In the genomic region with DNA sequence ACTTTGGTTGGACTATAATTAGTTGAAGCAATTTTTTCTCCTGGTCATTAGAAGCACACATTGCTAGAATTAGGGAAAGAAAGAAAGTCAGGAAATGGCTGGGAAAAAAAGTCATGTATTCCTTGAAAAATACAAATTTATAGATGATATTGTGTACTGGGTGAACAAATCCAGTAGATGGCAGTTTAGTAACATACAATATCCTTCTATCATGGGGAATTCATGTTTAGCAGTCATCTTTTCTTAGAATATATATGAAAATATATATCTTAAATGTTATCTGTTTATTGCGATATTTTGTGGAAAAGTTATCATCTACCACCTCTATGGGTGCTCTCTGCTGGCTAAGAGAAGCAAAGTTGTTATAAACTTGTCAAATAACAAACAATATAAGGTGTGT, we compare ENCODE assay signal across 1 cellular context.
TF ChIP-seq lines count a peak whose summit lies in the region.

No MANE protein-coding gene starts in this region.

TF ChIP-seq in GM23338, 12 proteins besides CTCF, POLR2A, EP300 and RAD21 (continued from another document):
- TF ChIP-seq, protein P1, sequence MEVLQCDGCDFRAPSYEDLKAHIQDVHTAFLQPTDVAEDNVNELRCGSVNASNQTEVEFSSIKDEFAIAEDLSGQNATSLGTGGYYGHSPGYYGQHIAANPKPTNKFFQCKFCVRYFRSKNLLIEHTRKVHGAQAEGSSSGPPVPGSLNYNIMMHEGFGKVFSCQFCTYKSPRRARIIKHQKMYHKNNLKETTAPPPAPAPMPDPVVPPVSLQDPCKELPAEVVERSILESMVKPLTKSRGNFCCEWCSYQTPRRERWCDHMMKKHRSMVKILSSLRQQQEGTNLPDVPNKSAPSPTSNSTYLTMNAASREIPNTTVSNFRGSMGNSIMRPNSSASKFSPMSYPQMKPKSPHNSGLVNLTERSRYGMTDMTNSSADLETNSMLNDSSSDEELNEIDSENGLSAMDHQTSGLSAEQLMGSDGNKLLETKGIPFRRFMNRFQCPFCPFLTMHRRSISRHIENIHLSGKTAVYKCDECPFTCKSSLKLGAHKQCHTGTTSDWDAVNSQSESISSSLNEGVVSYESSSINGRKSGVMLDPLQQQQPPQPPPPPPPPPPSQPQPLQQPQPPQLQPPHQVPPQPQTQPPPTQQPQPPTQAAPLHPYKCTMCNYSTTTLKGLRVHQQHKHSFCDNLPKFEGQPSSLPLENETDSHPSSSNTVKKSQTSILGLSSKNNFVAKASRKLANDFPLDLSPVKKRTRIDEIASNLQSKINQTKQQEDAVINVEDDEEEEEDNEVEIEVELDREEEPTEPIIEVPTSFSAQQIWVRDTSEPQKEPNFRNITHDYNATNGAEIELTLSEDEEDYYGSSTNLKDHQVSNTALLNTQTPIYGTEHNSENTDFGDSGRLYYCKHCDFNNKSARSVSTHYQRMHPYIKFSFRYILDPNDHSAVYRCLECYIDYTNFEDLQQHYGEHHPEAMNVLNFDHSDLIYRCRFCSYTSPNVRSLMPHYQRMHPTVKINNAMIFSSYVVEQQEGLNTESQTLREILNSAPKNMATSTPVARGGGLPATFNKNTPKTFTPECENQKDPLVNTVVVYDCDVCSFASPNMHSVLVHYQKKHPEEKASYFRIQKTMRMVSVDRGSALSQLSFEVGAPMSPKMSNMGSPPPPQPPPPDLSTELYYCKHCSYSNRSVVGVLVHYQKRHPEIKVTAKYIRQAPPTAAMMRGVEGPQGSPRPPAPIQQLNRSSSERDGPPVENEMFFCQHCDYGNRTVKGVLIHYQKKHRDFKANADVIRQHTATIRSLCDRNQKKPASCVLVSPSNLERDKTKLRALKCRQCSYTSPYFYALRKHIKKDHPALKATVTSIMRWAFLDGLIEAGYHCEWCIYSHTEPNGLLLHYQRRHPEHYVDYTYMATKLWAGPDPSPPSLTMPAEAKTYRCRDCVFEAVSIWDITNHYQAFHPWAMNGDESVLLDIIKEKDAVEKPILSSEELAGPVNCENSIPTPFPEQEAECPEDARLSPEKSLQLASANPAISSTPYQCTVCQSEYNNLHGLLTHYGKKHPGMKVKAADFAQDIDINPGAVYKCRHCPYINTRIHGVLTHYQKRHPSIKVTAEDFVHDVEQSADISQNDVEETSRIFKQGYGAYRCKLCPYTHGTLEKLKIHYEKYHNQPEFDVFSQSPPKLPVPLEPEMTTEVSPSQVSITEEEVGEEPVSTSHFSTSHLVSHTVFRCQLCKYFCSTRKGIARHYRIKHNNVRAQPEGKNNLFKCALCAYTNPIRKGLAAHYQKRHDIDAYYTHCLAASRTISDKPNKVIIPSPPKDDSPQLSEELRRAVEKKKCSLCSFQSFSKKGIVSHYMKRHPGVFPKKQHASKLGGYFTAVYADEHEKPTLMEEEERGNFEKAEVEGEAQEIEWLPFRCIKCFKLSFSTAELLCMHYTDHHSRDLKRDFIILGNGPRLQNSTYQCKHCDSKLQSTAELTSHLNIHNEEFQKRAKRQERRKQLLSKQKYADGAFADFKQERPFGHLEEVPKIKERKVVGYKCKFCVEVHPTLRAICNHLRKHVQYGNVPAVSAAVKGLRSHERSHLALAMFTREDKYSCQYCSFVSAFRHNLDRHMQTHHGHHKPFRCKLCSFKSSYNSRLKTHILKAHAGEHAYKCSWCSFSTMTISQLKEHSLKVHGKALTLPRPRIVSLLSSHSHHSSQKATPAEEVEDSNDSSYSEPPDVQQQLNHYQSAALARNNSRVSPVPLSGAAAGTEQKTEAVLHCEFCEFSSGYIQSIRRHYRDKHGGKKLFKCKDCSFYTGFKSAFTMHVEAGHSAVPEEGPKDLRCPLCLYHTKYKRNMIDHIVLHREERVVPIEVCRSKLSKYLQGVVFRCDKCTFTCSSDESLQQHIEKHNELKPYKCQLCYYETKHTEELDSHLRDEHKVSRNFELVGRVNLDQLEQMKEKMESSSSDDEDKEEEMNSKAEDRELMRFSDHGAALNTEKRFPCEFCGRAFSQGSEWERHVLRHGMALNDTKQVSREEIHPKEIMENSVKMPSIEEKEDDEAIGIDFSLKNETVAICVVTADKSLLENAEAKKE (CRISPR knock-in tag; IDR thresholded peaks at IDR 0.05): no peak
- TF ChIP-seq ZNF114 (CRISPR knock-in tag; IDR thresholded peaks at IDR 0.05) (no peak), JUNB (IDR thresholded peaks at IDR 0.05; ENCODE audit: unreplicated experiment) (no peak), ZNF331 (CRISPR knock-in tag; IDR thresholded peaks at IDR 0.05; ENCODE audit: low read depth) (no peak), EZH2phosphoT487 (IDR thresholded peaks at IDR 0.05; ENCODE audit: unreplicated experiment) (no peak), EZH2 (IDR thresholded peaks at IDR 0.05; ENCODE audit: low read depth, unreplicated experiment) (no peak), CREB1 (CRISPR knock-in tag; IDR thresholded peaks at IDR 0.05; ENCODE audit: low read depth) (no peak)
- TF ChIP-seq, protein P2, sequence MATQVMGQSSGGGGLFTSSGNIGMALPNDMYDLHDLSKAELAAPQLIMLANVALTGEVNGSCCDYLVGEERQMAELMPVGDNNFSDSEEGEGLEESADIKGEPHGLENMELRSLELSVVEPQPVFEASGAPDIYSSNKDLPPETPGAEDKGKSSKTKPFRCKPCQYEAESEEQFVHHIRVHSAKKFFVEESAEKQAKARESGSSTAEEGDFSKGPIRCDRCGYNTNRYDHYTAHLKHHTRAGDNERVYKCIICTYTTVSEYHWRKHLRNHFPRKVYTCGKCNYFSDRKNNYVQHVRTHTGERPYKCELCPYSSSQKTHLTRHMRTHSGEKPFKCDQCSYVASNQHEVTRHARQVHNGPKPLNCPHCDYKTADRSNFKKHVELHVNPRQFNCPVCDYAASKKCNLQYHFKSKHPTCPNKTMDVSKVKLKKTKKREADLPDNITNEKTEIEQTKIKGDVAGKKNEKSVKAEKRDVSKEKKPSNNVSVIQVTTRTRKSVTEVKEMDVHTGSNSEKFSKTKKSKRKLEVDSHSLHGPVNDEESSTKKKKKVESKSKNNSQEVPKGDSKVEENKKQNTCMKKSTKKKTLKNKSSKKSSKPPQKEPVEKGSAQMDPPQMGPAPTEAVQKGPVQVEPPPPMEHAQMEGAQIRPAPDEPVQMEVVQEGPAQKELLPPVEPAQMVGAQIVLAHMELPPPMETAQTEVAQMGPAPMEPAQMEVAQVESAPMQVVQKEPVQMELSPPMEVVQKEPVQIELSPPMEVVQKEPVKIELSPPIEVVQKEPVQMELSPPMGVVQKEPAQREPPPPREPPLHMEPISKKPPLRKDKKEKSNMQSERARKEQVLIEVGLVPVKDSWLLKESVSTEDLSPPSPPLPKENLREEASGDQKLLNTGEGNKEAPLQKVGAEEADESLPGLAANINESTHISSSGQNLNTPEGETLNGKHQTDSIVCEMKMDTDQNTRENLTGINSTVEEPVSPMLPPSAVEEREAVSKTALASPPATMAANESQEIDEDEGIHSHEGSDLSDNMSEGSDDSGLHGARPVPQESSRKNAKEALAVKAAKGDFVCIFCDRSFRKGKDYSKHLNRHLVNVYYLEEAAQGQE (IDR thresholded peaks at IDR 0.05; ENCODE audit: unreplicated experiment): no peak
TF ChIP-seq in GM23338: peak in this region for 0.
